Comparison of ENCODE assay signal across 17 cellular contexts in genomic region chr7:45597286-45597984, GRCh38. TPM values are rescaled to one million over a fixed set of nuclear protein-coding genes. Genes with fewer than 3 reads are reported as not detected.
"Had no signal": no experiment of that assay in that cellular context is flagged by ENCODE, and none has a peak within 500 bp of the region (broad histone marks: within the 10 kb centered on the region; RNA-seq: fewer than 3 reads in every experiment).

No MANE protein-coding gene starts in this region.

- H3K9me3 Mint-ChIP-seq: activated B cell treated with CpG ODN at 0.5 μM for 24 hours; activated CD4-positive, alpha-beta T cell treated with anti-CD3 and anti-CD28 coated beads, Interleukin-2, amount 10 ng/mL, durations not matched to agents 7 days and 5 days; activated naive CD4-positive, alpha-beta T cell treated with anti-CD3 and anti-CD28 coated beads, Interleukin-2, amount 50 U/mL, for 24 hours; activated T-helper 17 cell treated with anti-CD3 and anti-CD28 coated beads, Interleukin-2, amount 50 U/mL, for 72 hours; memory B cell; nephron; stimulated activated naive CD8-positive, alpha-beta T cell treated with anti-CD3 and anti-CD28 coated beads, Interleukin-15, amount 100 ng/mL, for 72 hours; T-helper 1 cell treated with Interleukin-12 subunit alpha and Interleukin-12 subunit beta and Interleukin-4 antibody, amounts not matched to agents 30 μg/mL and 1 μg/mL, for 36 hours had no signal

- H3K4me1 ChIP-seq: body of pancreas had no signal

- H3K4me1 Mint-ChIP-seq: activated B cell treated with CpG ODN at 0.5 μM for 24 hours; activated CD4-positive, alpha-beta T cell treated with anti-CD3 and anti-CD28 coated beads, Interleukin-2, amount 10 ng/mL, durations not matched to agents 7 days and 5 days; activated naive CD4-positive, alpha-beta T cell treated with anti-CD3 and anti-CD28 coated beads, Interleukin-2, amount 50 U/mL, for 24 hours; activated T-helper 17 cell treated with anti-CD3 and anti-CD28 coated beads, Interleukin-2, amount 50 U/mL, for 72 hours; memory B cell; stimulated activated naive CD8-positive, alpha-beta T cell treated with anti-CD3 and anti-CD28 coated beads, Interleukin-15, amount 100 ng/mL, for 72 hours had no signal

- H3K27ac Mint-ChIP-seq: activated B cell treated with CpG ODN at 0.5 μM for 24 hours; activated CD4-positive, alpha-beta T cell treated with anti-CD3 and anti-CD28 coated beads, Interleukin-2, amount 10 ng/mL, durations not matched to agents 7 days and 5 days; activated naive CD4-positive, alpha-beta T cell treated with anti-CD3 and anti-CD28 coated beads, Interleukin-2, amount 50 U/mL, for 24 hours; activated T-helper 17 cell treated with anti-CD3 and anti-CD28 coated beads, Interleukin-2, amount 50 U/mL, for 72 hours; memory B cell; nephron; T-helper 1 cell treated with Interleukin-12 subunit alpha and Interleukin-12 subunit beta and Interleukin-4 antibody, amounts not matched to agents 30 μg/mL and 1 μg/mL, for 36 hours had no signal

- ATAC-seq: activated T-helper 17 cell treated with anti-CD3 and anti-CD28 coated beads, Interleukin-2, amount 50 U/mL, for 72 hours; body of pancreas; esophagus mucosa; left lobe of liver; stimulated activated naive CD8-positive, alpha-beta T cell treated with anti-CD3 and anti-CD28 coated beads, Interleukin-15, amount 100 ng/mL, for 72 hours had no signal

- H3K36me3 ChIP-seq: thoracic aorta had no signal

- H3K4me3 ChIP-seq: body of pancreas, thoracic aorta had no signal

- H3K27ac ChIP-seq: body of pancreas, thoracic aorta had no signal

- H3K27me3 Mint-ChIP-seq: activated CD4-positive, alpha-beta T cell treated with anti-CD3 and anti-CD28 coated beads, Interleukin-2, amount 10 ng/mL, durations not matched to agents 7 days and 5 days; activated naive CD4-positive, alpha-beta T cell treated with anti-CD3 and anti-CD28 coated beads, Interleukin-2, amount 50 U/mL, for 24 hours; stimulated activated naive CD8-positive, alpha-beta T cell treated with anti-CD3 and anti-CD28 coated beads, Interleukin-15, amount 100 ng/mL, for 72 hours had no signal

- H3K9me3 ChIP-seq: body of pancreas, thoracic aorta had no signal

- H3K27me3 ChIP-seq: body of pancreas had no signal

- DNase-seq: activated B cell treated with CpG ODN at 0.5 μM for 24 hours; activated CD4-positive, alpha-beta T cell treated with anti-CD3 and anti-CD28 coated beads, Interleukin-2, amount 10 ng/mL, durations not matched to agents 7 days and 5 days; amniotic stem cell; body of pancreas; dermis blood vessel endothelial cell; glutamatergic neuron; SHP77 treated with DMSO at 0.1 percent for 48 hours; stimulated activated CD4-positive, alpha-beta T cell treated with anti-CD3 and anti-CD28 coated beads, Interleukin-4, amount 100 ng/mL, for 24 hours; stimulated activated naive CD8-positive, alpha-beta T cell treated with anti-CD3 and anti-CD28 coated beads, Interleukin-15, amount 100 ng/mL, for 72 hours had no signal

- H3K4me3 Mint-ChIP-seq: activated B cell treated with CpG ODN at 0.5 μM for 24 hours; activated CD4-positive, alpha-beta T cell treated with anti-CD3 and anti-CD28 coated beads, Interleukin-2, amount 10 ng/mL, durations not matched to agents 7 days and 5 days; activated naive CD4-positive, alpha-beta T cell treated with anti-CD3 and anti-CD28 coated beads, Interleukin-2, amount 50 U/mL, for 24 hours; activated T-helper 17 cell treated with anti-CD3 and anti-CD28 coated beads, Interleukin-2, amount 50 U/mL, for 72 hours; memory B cell; nephron; stimulated activated naive CD8-positive, alpha-beta T cell treated with anti-CD3 and anti-CD28 coated beads, Interleukin-15, amount 100 ng/mL, for 72 hours; T-helper 1 cell treated with Interleukin-12 subunit alpha and Interleukin-12 subunit beta and Interleukin-4 antibody, amounts not matched to agents 30 μg/mL and 1 μg/mL, for 36 hours had no signal

- H3K36me3 Mint-ChIP-seq: activated naive CD4-positive, alpha-beta T cell treated with anti-CD3 and anti-CD28 coated beads, Interleukin-2, amount 50 U/mL, for 24 hours; memory B cell had no signal

RNA-seq across cellular contexts. Expression of gene ADCY1, which starts 23.3 kb away (rescaled TPM):
- total RNA-seq: activated B cell treated with CpG ODN at 0.5 μM for 24 hours had no signal
